Comparison of ENCODE assay signal across 13 cellular contexts in genomic region chr14:73718742-73719251, GRCh38. TPM values are rescaled to one million over a fixed set of nuclear protein-coding genes. Genes with fewer than 3 reads are reported as not detected.
DNase-seq lines count a peak whose midpoint lies in the region; ATAC-seq and TF ChIP-seq lines count a peak whose summit lies in the region.
"Had no signal": no experiment of that assay in that cellular context is flagged by ENCODE, and none has a peak within 500 bp of the region (broad histone marks: within the 10 kb centered on the region; RNA-seq: fewer than 3 reads in every experiment).

No MANE protein-coding gene starts in this region.

- WGBS in H9 (ENCODE audit: extremely low coverage, insufficient read length, low lambda C conversion rate), result no CpG with 5 or more reads among the region's 41 CpGs

- no peak overlapping the region for H3K23ac ChIP-seq in H9 (ENCODE audit: insufficient read length, low read depth, low read length)

- no peak overlapping the region for H2AFZ ChIP-seq in H9 (ENCODE audit: low read length)

- H2BK20ac ChIP-seq in H9 (ENCODE audit: low read depth, low read length, poor library complexity, severe bottlenecking), result no peak overlapping the region

- no peak overlapping the region for H2BK15ac ChIP-seq in H9 (ENCODE audit: low read depth, low read length)

- peaks cover 3 to 16% (median 11%) of the 10 kb centered on the region in 3 experiments for H3K36me3 Mint-ChIP-seq in H9 (ENCODE audit: insufficient read depth in 1 of 3, low read depth in 3 of 3)
- H3K36me3 Mint-ChIP-seq in brain, result peaks cover 47% of the 10 kb centered on the region

- H3K79me2 ChIP-seq in H9 (ENCODE audit: insufficient read depth, low read length), result no peaks in the 10 kb centered on the region

- intact Hi-C loops in left colon (cut with DNase I, micrococcal nuclease), result no loop called here

- H4K20me1 ChIP-seq in H9 (ENCODE audit: control insufficient read depth, insufficient read depth, insufficient read length), result no peaks in the 10 kb centered on the region

- H3K9ac ChIP-seq in H9 (ENCODE audit: extremely low read depth, insufficient read length, low read length), result peak overlapping the region; percentile 49

- H4K8ac ChIP-seq in H9 (replicated peaks; ENCODE audit: insufficient read length, low read depth, low read length), result no peak overlapping the region

- no peak overlapping the region for H3K27ac ChIP-seq in H9 (ENCODE audit: insufficient read length, low read depth, low read length)

- TF ChIP-seq CTCF in H9 (conservative IDR thresholded peaks at IDR 0.05), result no peak
- TF ChIP-seq CTCF in brain (conservative IDR thresholded peaks at IDR 0.05), result no peak

- no peak overlapping the region for H2AK5ac ChIP-seq in H9 (ENCODE audit: insufficient read length, low read length)

- no peak for ATAC-seq in GM21786 (IDR thresholded peaks at IDR 0.05; ENCODE audit: unreplicated experiment)
- no peak for ATAC-seq in left colon

- H3K79me1 ChIP-seq in H9 (ENCODE audit: insufficient read depth, low read depth, low read length, poor library complexity, severe bottlenecking), result no peaks in the 10 kb centered on the region

- H3K9me3 Mint-ChIP-seq in H9 (no peaks in the 10 kb centered on the region; a peak in 1 of 5 replicates), brain (peaks cover 0 to 4% (median 0%) of the 10 kb centered on the region in 5 experiments)
- H3K9me3 Mint-ChIP-seq: activated CD4-positive, alpha-beta T cell treated with anti-CD3 and anti-CD28 coated beads, Interleukin-2, amount 10 ng/mL, durations not matched to agents 24 days and 14 days had no signal

- H3K9me3 ChIP-seq in H9 (ENCODE audit: control insufficient read depth, low read depth, low read length) (no peaks in the 10 kb centered on the region), iPS-18c (ENCODE audit: control insufficient read depth, insufficient read depth, low read length) (no peaks in the 10 kb centered on the region)
- H3K9me3 ChIP-seq: HAP-1 had no signal

- H3K4me1 ChIP-seq in H9 (ENCODE audit: insufficient read depth, low read length), result peaks cover 6% of the 10 kb centered on the region; the same call in 1 of the 2 replicates

- H3K4ac ChIP-seq in H9 (ENCODE audit: low read depth, low read length), result no peak overlapping the region

- H3K27me3 Mint-ChIP-seq in H9 (ENCODE audit: low read depth) (peaks cover 7% of the 10 kb centered on the region), brain (peaks cover 8% of the 10 kb centered on the region)
- H3K27me3 Mint-ChIP-seq: activated CD4-positive, alpha-beta T cell treated with anti-CD3 and anti-CD28 coated beads, Interleukin-2, amount 10 ng/mL, durations not matched to agents 24 days and 14 days had no signal

- H3K23me2 ChIP-seq in H9 (ENCODE audit: insufficient read length, low read depth, low read length, poor library complexity, severe bottlenecking), result peaks cover 11% of the 10 kb centered on the region

- H3K4me2 ChIP-seq in H9 (ENCODE audit: insufficient read depth, insufficient read length, low read length), result peak overlapping the region; percentile 35

- H3K27ac Mint-ChIP-seq in H9 (peak overlapping the region in 2 of 3 experiments; percentile 90 to 93; a peak in 3 of 7 replicates), brain (peak overlapping the region; percentile 67 to 99 (median 99))

- H3K56ac ChIP-seq in H9 (ENCODE audit: insufficient read length, low read depth, low read length), result no peak overlapping the region

- H3K18ac ChIP-seq in H9 (ENCODE audit: insufficient read length, low read depth, low read length), result peak overlapping the region; percentile 91

- H2BK12ac ChIP-seq in H9 (ENCODE audit: insufficient read length, low read depth, low read length), result no peak overlapping the region

- no peak overlapping the region for H3T11ph ChIP-seq in H9 (ENCODE audit: low read length)

- H4K5ac ChIP-seq in H9 (ENCODE audit: insufficient read length, low read depth, low read length), result no peak overlapping the region

- H3K4me1 Mint-ChIP-seq in H9 (peaks cover 55 to 61% of the 10 kb centered on the region in 2 experiments), brain (peaks cover 60% of the 10 kb centered on the region)

- H4K91ac ChIP-seq in H9 (ENCODE audit: insufficient read length, low read depth, low read length), result no peak overlapping the region

- H3K4me3 Mint-ChIP-seq in H9, result peak overlapping the region; percentile 76 to 92
- H3K4me3 Mint-ChIP-seq in brain, result peak overlapping the region; percentile 60 to 96 (median 85)
- H3K4me3 Mint-ChIP-seq: activated CD4-positive, alpha-beta T cell treated with anti-CD3 and anti-CD28 coated beads, Interleukin-2, amount 10 ng/mL, durations not matched to agents 24 days and 14 days had no signal

- peak overlapping the region; percentile 1 for H2BK120ac ChIP-seq in H9 (ENCODE audit: low read depth, low read length, poor library complexity, severe bottlenecking)

- peak overlapping the region; percentile 89 for H3K14ac ChIP-seq in H9 (ENCODE audit: insufficient read depth, low read length)

- H3K4me3 ChIP-seq in iPS-18c (ENCODE audit: insufficient read depth, low read depth, low read length), result peak overlapping the region; percentile 61
- H3K4me3 ChIP-seq: HAP-1, skin epidermis had no signal

- no peak overlapping the region for H2BK5ac ChIP-seq in H9 (ENCODE audit: insufficient read length, low read length)

- peak; percentile 87 for DNase-seq in H9
- DNase-seq in putamen (ENCODE audit: low spot score), result peak; percentile 36
- no peak for DNase-seq in A172 (ENCODE audit: low spot score)
- DNase-seq in stimulated activated CD8-positive, alpha-beta memory T cell treated with anti-CD3 and anti-CD28 coated beads, Interleukin-4, amount 100 ng/mL, for 48 hours, result no peak
- DNase-seq in left colon, result no peak
- DNase-seq: activated CD4-positive, alpha-beta T cell treated with anti-CD3 and anti-CD28 coated beads, Interleukin-2, amount 10 ng/mL, durations not matched to agents 24 days and 14 days; activated naive CD4-positive, alpha-beta T cell; NCI-H524 had no signal

- H3K27me3 ChIP-seq in H9 (ENCODE audit: insufficient read depth, low read length), result no peaks in the 10 kb centered on the region

RNA-seq across cellular contexts. Expression of gene PNMA1, which starts 4.6 kb away (rescaled TPM):
- total RNA-seq in H9 (2021) (56.1 and 58.0 TPM in 2 replicates), left colon (10 to 100 TPM; 15.3 to 47.1 TPM)
- 135 TPM for polyA plus RNA-seq in brain (ENCODE audit: insufficient read depth, low read depth, low replicate concordance)
- total RNA-seq in A172 (2014; rRNA removed; shearing (Covaris generic)), result 35.1 and 36.0 TPM in 2 replicates

Comparison
In these comparisons a context has a peak if more than half of its experiments do, and no peak if none do; other contexts are left out.
1. DNase-seq: peak in H9 (single experiment) and putamen (single experiment); none in A172 (single experiment), stimulated activated CD8-positive, alpha-beta memory T cell treated with anti-CD3 and anti-CD28 coated beads, Interleukin-4, amount 100 ng/mL, for 48 hours (single experiment) and left colon (0 of 2).